Comparison of ENCODE assay signal across 23 cellular contexts in the genomic region with DNA sequence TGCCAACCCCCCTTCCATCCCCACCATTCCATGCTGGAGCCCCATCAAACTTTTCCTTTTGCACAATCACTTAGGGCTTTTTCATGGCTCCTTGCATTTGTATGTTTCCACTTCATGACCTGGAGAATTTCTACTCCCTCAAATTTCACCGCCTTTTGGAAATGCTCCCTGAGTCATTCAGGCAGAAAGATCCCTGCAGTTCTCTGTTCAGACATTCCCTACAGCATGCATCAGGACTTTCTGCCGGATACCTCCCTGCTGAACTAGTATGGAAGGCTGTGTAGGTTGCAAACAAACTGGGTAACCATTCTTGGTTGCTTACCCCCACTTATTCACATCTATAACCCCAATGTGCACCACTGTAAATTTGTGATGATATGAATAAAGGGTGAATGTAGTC.
"Had no signal": no experiment of that assay in that cellular context is flagged by ENCODE, and none has a peak within 500 bp of the region (broad histone marks: within the 10 kb centered on the region; RNA-seq: fewer than 3 reads in every experiment).

No MANE protein-coding gene starts in this region.

- DNase-seq: colonic mucosa; cortex of kidney; effector CD8-positive, alpha-beta T cell; effector memory CD8-positive, alpha-beta T cell; endodermal cell; erythroblast; esophagus squamous epithelium; foreskin fibroblast; foreskin melanocyte; gastrocnemius medialis; glutamatergic neuron; head of caudate nucleus; heart right ventricle; hippocampal formation; left cardiac atrium; left lung; left ventricle myocardium superior; lower lobe of right lung; midbrain; naive thymus-derived CD4-positive, alpha-beta T cell had no signal

- FAIRE-seq: endometrium, islet of Langerhans, keratinocyte had no signal
